ENCODE assay signal across 10 cellular contexts in the genomic region with DNA sequence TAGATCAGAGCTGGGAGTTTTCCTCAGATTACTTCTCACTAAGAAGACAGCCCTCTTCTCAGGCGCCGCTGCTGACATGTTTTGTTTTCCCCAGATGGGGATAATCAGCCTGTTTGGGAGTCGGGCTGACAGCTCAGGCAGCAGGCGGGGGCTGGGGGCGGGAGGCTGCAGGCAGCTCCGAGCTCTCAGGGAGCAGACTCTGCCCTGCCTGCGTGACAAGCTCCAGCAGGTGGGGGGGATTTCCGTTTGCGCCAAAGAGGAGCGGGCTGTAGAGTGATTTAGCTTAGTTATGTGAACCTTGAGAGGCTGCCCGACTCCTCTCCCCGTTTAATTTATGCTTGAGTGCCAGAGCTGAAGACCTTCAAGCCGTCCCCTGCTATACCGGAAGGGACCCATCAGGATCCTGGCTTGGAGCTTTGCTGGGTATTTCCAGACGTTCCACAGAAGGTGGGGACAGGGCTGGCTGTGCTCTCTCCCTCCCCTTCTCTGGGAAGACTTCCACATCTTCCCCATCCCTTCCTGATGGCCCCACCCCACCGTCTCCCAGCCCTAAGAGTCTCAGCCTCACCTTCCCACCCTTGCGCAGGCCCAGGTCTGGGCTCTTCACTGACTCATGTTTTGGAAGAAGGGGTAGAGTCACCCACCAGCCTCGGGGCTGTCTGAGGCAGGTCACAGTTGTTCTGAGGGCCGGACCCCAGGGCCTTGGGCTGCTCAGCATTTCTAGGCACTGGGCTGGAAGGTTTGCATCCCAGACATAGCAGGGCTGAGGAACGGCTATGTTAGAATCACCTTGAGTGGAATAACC. TPM values are rescaled to one million over a fixed set of nuclear protein-coding genes. Genes with fewer than 3 reads are reported as not detected.
A peak's percentile ranks its signal among the peaks of the same experiment; 100 is the strongest.
DNase-seq lines count a peak whose midpoint lies in the region; ATAC-seq and TF ChIP-seq lines count a peak whose summit lies in the region.
"Had no signal": no experiment of that assay in that cellular context is flagged by ENCODE, and none has a peak within 500 bp of the region (broad histone marks: within the 10 kb centered on the region; RNA-seq: fewer than 3 reads in every experiment).

No MANE protein-coding gene starts in this region.

- H3K27ac ChIP-seq in BLaER1 (no peak overlapping the region), mesodermal cell (ENCODE audit: low read depth, low read length, severe bottlenecking) (peak overlapping the region; percentile 59)
- no peak overlapping the region for H3K27ac ChIP-seq in effector memory CD4-positive, alpha-beta T cell (ENCODE audit: insufficient read depth, low read length, poor library complexity, severe bottlenecking)

- 36 to 54% methylated on average over 9 to 10 of the region's 20 CpGs for WGBS in mesodermal cell (ENCODE audit: insufficient coverage in 2 of 2), 2 experiments

- peak overlapping the region; percentile 26 for H3K4me2 ChIP-seq in BLaER1

- DNase-seq in choroid plexus epithelial cell (ENCODE audit: low read depth): peak; percentile 8
- no peak for DNase-seq in activated CD8-positive, alpha-beta memory T cell treated with anti-CD3 and anti-CD28 coated beads, Interleukin-2, amount 50 U/mL, for 4 hours
- no peak for DNase-seq in activated naive CD4-positive, alpha-beta T cell (lab: John Stamatoyannopoulos, UW)
- no peak for DNase-seq in effector memory CD4-positive, alpha-beta T cell
- DNase-seq: NCI-H1092 treated with DMSO at 0.1 percent for 48 hours had no signal

- no peak overlapping the region for H3K4me3 ChIP-seq in BLaER1
- H3K4me3 ChIP-seq in choroid plexus epithelial cell (ENCODE audit: low read depth, low read length): no peak overlapping the region
- H3K4me3 ChIP-seq in mesodermal cell (ENCODE audit: extremely low read depth, insufficient read depth, low read length, poor library complexity, severe bottlenecking): no peak overlapping the region
- no peak overlapping the region for H3K4me3 ChIP-seq in effector memory CD4-positive, alpha-beta T cell (ENCODE audit: insufficient read depth, low read depth, low read length, poor library complexity, severe bottlenecking)
- H3K4me3 ChIP-seq: adrenal gland had no signal

- no peaks in the 10 kb centered on the region; the same call in 1 of the 2 replicates for H3K27me3 ChIP-seq in BLaER1
- no peaks in the 10 kb centered on the region for H3K27me3 ChIP-seq in effector memory CD4-positive, alpha-beta T cell (replicated peaks; ENCODE audit: control insufficient read depth, insufficient read depth, low read length, poor library complexity, severe bottlenecking)
- H3K27me3 ChIP-seq: adrenal gland had no signal

- H3K9me3 ChIP-seq in BLaER1 (no peaks in the 10 kb centered on the region), mesodermal cell (ENCODE audit: control insufficient read depth, low read length) (no peaks in the 10 kb centered on the region)
- H3K9me3 ChIP-seq in effector memory CD4-positive, alpha-beta T cell (ENCODE audit: control insufficient read depth, low read length): no peaks in the 10 kb centered on the region
- H3K9me3 ChIP-seq: adrenal gland had no signal

- no peaks in the 10 kb centered on the region for H3K36me3 ChIP-seq in BLaER1
- H3K36me3 ChIP-seq in mesodermal cell (ENCODE audit: control insufficient read depth, insufficient read depth, low read length): no peaks in the 10 kb centered on the region
- no peaks in the 10 kb centered on the region for H3K36me3 ChIP-seq in effector memory CD4-positive, alpha-beta T cell (ENCODE audit: control insufficient read depth, insufficient read depth, low read length)
- H3K36me3 ChIP-seq: adrenal gland had no signal

- peak; percentile 57 for ATAC-seq in HG02884 (IDR thresholded peaks at IDR 0.05; ENCODE audit: unreplicated experiment)
- ATAC-seq in GM21367 (IDR thresholded peaks at IDR 0.05; ENCODE audit: unreplicated experiment): no peak

- H3K4me1 ChIP-seq in BLaER1: peaks cover 13% of the 10 kb centered on the region
- H3K4me1 ChIP-seq in mesodermal cell (ENCODE audit: control insufficient read depth, insufficient read depth, low read length, poor library complexity, severe bottlenecking): peaks cover 11% of the 10 kb centered on the region
- H3K4me1 ChIP-seq in effector memory CD4-positive, alpha-beta T cell (ENCODE audit: control insufficient read depth, insufficient read depth, low read length, poor library complexity, severe bottlenecking): peaks cover 9% of the 10 kb centered on the region
- H3K4me1 ChIP-seq: adrenal gland had no signal

- TF ChIP-seq CTCF in choroid plexus epithelial cell (conservative IDR thresholded peaks at IDR 0.05; ENCODE audit: low read depth, low read length): no peak

- no peaks in the 10 kb centered on the region for H4K20me1 ChIP-seq in BLaER1

- no peak overlapping the region; the same call in 1 of the 2 replicates for H3K9ac ChIP-seq in BLaER1

RNA-seq across cellular contexts. Expression of gene ADCYAP1R1, which starts 24.7 kb away (rescaled TPM):
- polyA plus RNA-seq in mesodermal cell (2013, experiment 1 of 2): 2.8 TPM
- polyA plus RNA-seq in mesodermal cell (2013, experiment 2 of 2): 1.3 TPM
